ENCODE assay signal across 1 cellular context in genomic region chr22:44752285-44753188, GRCh38.
A peak's percentile ranks its signal among the peaks of the same experiment; 100 is the strongest.
TF ChIP-seq lines count a peak whose summit lies in the region.

Gene ARHGAP8 (plus strand): TSS chr22:44752575. CDS start chr22:44786528, 33,953 bp downstream.

TF ChIP-seq in HEK293, 187 proteins besides CTCF, POLR2A, EP300 and RAD21 (continued from another document):
- 0 out of 2 replicates have a peak, but pooled peaks have one; percentile 13 for TF ChIP-seq ZBTB11 (tag by site-specific recombination; conservative IDR thresholded peaks at IDR 0.05; ENCODE audit: low read depth)
- TF ChIP-seq ZBTB10 (tag by site-specific recombination; IDR thresholded peaks at IDR 0.05), result 0 out of 2 replicates have a peak, but pooled peaks have one; percentile 56
- TF ChIP-seq OVOL3 (tag by site-specific recombination; IDR thresholded peaks at IDR 0.05), result no peak
- no peak; the same call in 1 of the 2 replicates for TF ChIP-seq KLF1 (tag by site-specific recombination; IDR thresholded peaks at IDR 0.05)
- no peak for TF ChIP-seq ZNF48 (tag by site-specific recombination; IDR thresholded peaks at IDR 0.05)
- peak; percentile 38 for TF ChIP-seq SP2 (tag by site-specific recombination; IDR thresholded peaks at IDR 0.05)
- peak; percentile 74 for TF ChIP-seq ZXDB (tag by site-specific recombination; IDR thresholded peaks at IDR 0.05)
- TF ChIP-seq ZBTB20 (tag by site-specific recombination; IDR thresholded peaks at IDR 0.05), result no peak
- no peak for TF ChIP-seq GLI4 (tag by site-specific recombination; IDR thresholded peaks at IDR 0.05)
- peak; percentile 64 for TF ChIP-seq PATZ1 (tag by site-specific recombination; IDR thresholded peaks at IDR 0.05)
- TF ChIP-seq ATF2 (tag by site-specific recombination; IDR thresholded peaks at IDR 0.05; ENCODE audit: low read depth), result 0 out of 2 replicates have a peak, but pooled peaks have one; percentile 12
- no peak for TF ChIP-seq ZNF433 (tag by site-specific recombination; IDR thresholded peaks at IDR 0.05; ENCODE audit: low read depth)
- no peak for TF ChIP-seq ZNF175 (tag by site-specific recombination; IDR thresholded peaks at IDR 0.05)
- peak; percentile 94 for TF ChIP-seq PRDM10 (tag by site-specific recombination; IDR thresholded peaks at IDR 0.05)
- 0 out of 2 replicates have a peak, but pooled peaks have one; percentile 14 for TF ChIP-seq KLF17 (tag by site-specific recombination; IDR thresholded peaks at IDR 0.05)
- no peak for TF ChIP-seq ZBTB48 (tag by site-specific recombination; IDR thresholded peaks at IDR 0.05)
